Comparison of ENCODE assay signal across 2 cellular contexts in genomic region chr9:4533881-4534280, GRCh38. TPM values are rescaled to one million over a fixed set of nuclear protein-coding genes. Genes with fewer than 3 reads are reported as not detected.
"Had no signal": no experiment of that assay in that cellular context is flagged by ENCODE, and none has a peak within 500 bp of the region (broad histone marks: within the 10 kb centered on the region; RNA-seq: fewer than 3 reads in every experiment).

No MANE protein-coding gene starts in this region.

RNA-seq across cellular contexts. Expression of gene SLC1A1, which starts 43.6 kb away (rescaled TPM):
- total RNA-seq: HepG2 had no signal
- polyA plus RNA-seq: HepG2, IgD-negative memory B cell had no signal
